In the genomic region with DNA sequence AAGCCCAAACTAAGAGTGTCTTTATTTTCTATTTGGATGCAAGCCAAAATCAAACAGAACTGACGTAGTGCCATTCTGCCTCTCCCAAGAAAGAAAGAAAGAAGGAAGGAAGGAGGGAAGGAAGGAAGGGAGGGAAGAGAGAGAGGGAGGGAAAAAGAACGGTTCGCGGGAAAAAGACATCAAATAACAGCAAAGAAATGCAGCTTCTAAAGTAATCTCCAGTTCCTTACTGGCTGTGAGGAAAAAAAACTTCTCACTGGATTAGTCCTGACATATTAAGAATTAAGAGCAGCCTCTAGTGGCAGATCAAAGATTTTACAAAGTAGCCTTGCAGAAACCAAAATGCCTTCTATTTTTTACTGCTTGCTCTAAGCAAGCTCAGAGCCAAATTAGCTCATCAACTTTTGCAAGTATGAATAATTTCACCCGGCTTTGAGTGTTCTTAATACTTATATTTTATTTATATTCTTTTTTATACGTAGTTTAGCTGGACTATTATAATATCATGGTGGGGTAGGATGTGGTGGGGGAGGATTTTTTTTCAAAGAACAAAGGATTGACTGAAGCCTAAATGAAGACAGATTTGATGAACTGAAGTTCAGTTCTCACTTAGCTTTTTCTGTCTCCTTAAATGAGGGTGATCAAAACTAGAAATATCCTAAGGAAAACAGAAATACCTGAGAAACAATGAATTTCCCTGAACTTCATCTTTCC, we compare ENCODE assay signal across 9 cellular contexts. TPM values are rescaled to one million over a fixed set of nuclear protein-coding genes. Genes with fewer than 3 reads are reported as not detected.
A peak's percentile ranks its signal among the peaks of the same experiment; 100 is the strongest.
DNase-seq lines count a peak whose midpoint lies in the region; ATAC-seq, FAIRE-seq and TF ChIP-seq lines count a peak whose summit lies in the region.
"Had no signal": no experiment of that assay in that cellular context is flagged by ENCODE, and none has a peak within 500 bp of the region (broad histone marks: within the 10 kb centered on the region; RNA-seq: fewer than 3 reads in every experiment).

No MANE protein-coding gene starts in this region.

- no peak overlapping the region for H3K4me2 ChIP-seq in GM12878 (ENCODE audit: control insufficient read depth, insufficient read depth)

- no peaks in the 10 kb centered on the region for H3K4me1 ChIP-seq in GM12878 (ENCODE audit: control insufficient read depth, insufficient read depth, low read length)

- ATAC-seq in GM12878 (peak; percentile 43; the same call in 1 of the 3 replicates), GM19463 (IDR thresholded peaks at IDR 0.05; ENCODE audit: unreplicated experiment) (no peak)

- TF ChIP-seq CTCF in GM12878 (IDR thresholded peaks at IDR 0.05 in 2 of 3, conservative IDR thresholded peaks at IDR 0.05 in 1 of 3; ENCODE audit: control insufficient read depth in 2 of 3, extremely low read depth in 1 of 3, insufficient read depth in 1 of 3, low read depth in 3 of 3, low read length in 3 of 3) = peak in 2 of 3 experiments; percentile 26 to 29; a peak in 3 of 6 replicates

- no peaks in the 10 kb centered on the region for H3K79me2 ChIP-seq in GM12878 (ENCODE audit: control insufficient read depth, insufficient read depth, low read length)

- H3K36me3 ChIP-seq in GM12878 (ENCODE audit: control insufficient read depth in 2 of 2, insufficient read depth in 2 of 2, low read length in 1 of 2) = no peaks in the 10 kb centered on the region

- in situ Hi-C loops in GM12878 (cut with MboI) = no loop called here

- no peaks in the 10 kb centered on the region for H3K27me3 ChIP-seq in GM12878 (replicated peaks in 1 of 2; ENCODE audit: control insufficient read depth in 2 of 2, insufficient read depth in 2 of 2, low read length in 1 of 2)

- TF ChIP-seq EP300 in GM12878 (IDR thresholded peaks at IDR 0.05; ENCODE audit: borderline replicate concordance in 1 of 2, control insufficient read depth in 1 of 2, low read depth in 2 of 2, low read length in 2 of 2) = no peak

- DNase-seq in DMS 273 treated with DMSO at 0.1 percent for 48 hours (lab: John Stamatoyannopoulos, UW) (peak; percentile 14), LHCN-M2 (ENCODE audit: low read depth) (peak; percentile 81), GM12878 (ENCODE audit: low read depth, low spot score) (no peak), left kidney (ENCODE audit: low read depth, low spot score) (peak; percentile 61), NCI-H1436 treated with DMSO at 0.1 percent for 48 hours (lab: John Stamatoyannopoulos, UW) (no peak), NCI-H774 (lab: John Stamatoyannopoulos, UW) (no peak)
- DNase-seq in stimulated activated CD4-positive, alpha-beta T cell treated with anti-CD3 and anti-CD28 coated beads, Interleukin-4, amount 100 ng/mL, for 24 hours = no peak

- intact Hi-C loops in GM12878 (cut with micrococcal nuclease; ENCODE audit: unreplicated experiment) = no loop called here

- POLR2A ChIA-PET in GM12878 (lab: Charles Lee) = no interaction called here

- CTCF ChIA-PET in GM12878 (lab: Yijun Ruan, JAX) = interaction anchor here (0.8 kb wide), 1 partner anchor 17 kb away, joined by 3 read pairs; no protein-coding TSS in a partner anchor

- H3K9ac ChIP-seq in GM12878 (ENCODE audit: control insufficient read depth, insufficient read depth, low read length) = no peak overlapping the region

- RAD21 ChIA-PET in GM12878 (lab: Charles Lee; ENCODE audit: unreplicated experiment) = no interaction called here

- H4K20me1 ChIP-seq in GM12878 (ENCODE audit: control insufficient read depth, insufficient read depth) = no peaks in the 10 kb centered on the region

- H3K4me3 ChIP-seq in GM12878 = no peak overlapping the region
- H3K4me3 ChIP-seq: lung had no signal

- 3% methylated on average over 6 of the region's 6 CpGs for WGBS in GM12878 (ENCODE audit: insufficient coverage, insufficient replicate concordance, low lambda C conversion rate, missing lambda C conversion rate)

- TF ChIP-seq RAD21 in GM12878 (IDR thresholded peaks at IDR 0.05; ENCODE audit: insufficient read depth, low read depth, low read length) = peak; percentile 5; the same call in 1 of the 2 replicates

- no peak for TF ChIP-seq POLR2A in GM12878 (IDR thresholded peaks at IDR 0.05; ENCODE audit: low read depth, low read length)

- H3K9me3 ChIP-seq in GM12878 (replicated peaks; ENCODE audit: control insufficient read depth, insufficient read depth, low read length) = no peaks in the 10 kb centered on the region

- no peak for FAIRE-seq in GM12878 (lab: Jason Lieb, UNC)

- H3K27ac ChIP-seq in GM12878 (ENCODE audit: control insufficient read depth, insufficient read depth) = no peak overlapping the region

- no TSS peak for BruUV-seq in GM12878 (replicated peaks; lab: Mats Ljungman, UMichigan)

- SMC1A ChIA-PET in GM12878 (lab: Charles Lee; ENCODE audit: uncharacterized antibody, unreplicated experiment) = interaction anchor here (0.6 kb wide), 1 partner anchor 271 kb away, joined by 3 read pairs; no protein-coding TSS in a partner anchor

- no peak overlapping the region for H2AFZ ChIP-seq in GM12878 (ENCODE audit: control insufficient read depth, low read depth, low read length)

TF ChIP-seq in GM12878, 131 proteins besides CTCF, POLR2A, EP300 and RAD21:
- TF ChIP-seq BACH1 (IDR thresholded peaks at IDR 0.05; ENCODE audit: borderline replicate concordance) (no peak), BRCA1 (IDR thresholded peaks at IDR 0.05; ENCODE audit: low read depth, low read length) (no peak)
- TF ChIP-seq, protein P1, sequence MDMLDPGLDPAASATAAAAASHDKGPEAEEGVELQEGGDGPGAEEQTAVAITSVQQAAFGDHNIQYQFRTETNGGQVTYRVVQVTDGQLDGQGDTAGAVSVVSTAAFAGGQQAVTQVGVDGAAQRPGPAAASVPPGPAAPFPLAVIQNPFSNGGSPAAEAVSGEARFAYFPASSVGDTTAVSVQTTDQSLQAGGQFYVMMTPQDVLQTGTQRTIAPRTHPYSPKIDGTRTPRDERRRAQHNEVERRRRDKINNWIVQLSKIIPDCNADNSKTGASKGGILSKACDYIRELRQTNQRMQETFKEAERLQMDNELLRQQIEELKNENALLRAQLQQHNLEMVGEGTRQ (IDR thresholded peaks at IDR 0.05; ENCODE audit: borderline replicate concordance, low read depth, low read length) = no peak

RNA-seq across cellular contexts. Expression of gene PITX2, which starts 36.6 kb away (rescaled TPM):
- total RNA-seq in LHCN-M2 (2014; rRNA removed) (60.5 and 67.0 TPM in 2 replicates), GM12878 (2014; rRNA removed) (not detected in 2 replicates), GM12878 (2014; rRNA removed; fragmentation: Illumina TruSeq; extraction: Trizol) (not detected in 2 replicates), GM12878 (2021) (not detected in 2 replicates)
- polyA plus RNA-seq in LHCN-M2 (2012) = 39.3 TPM
- not detected in 2 replicates for total RNA-seq in GM12878 (2013; cell fraction: nucleolus; rRNA removed)
- not detected for polyA plus RNA-seq in GM12878 (2011; ENCODE audit: low read depth)
- polyA plus RNA-seq in GM12878 (2011; rRNA removed) (not detected in 2 replicates), GM12878 (2014; fragmentation: Illumina TruSeq; extraction: Trizol) (not detected in 2 replicates), GM12878 (2014; fragmentation: Nextera tagmentation; extraction: Ambion mirVana) (not detected), GM12878 (2014; rRNA removed) (not detected in 2 replicates), GM12878 (2016; fragmentation: Nextera tagmentation; extraction: Ambion mirVana) (not detected)
- not detected in 2 replicates for polyA plus RNA-seq in GM12878 (2011; cell fraction: cytosol; rRNA removed)
- not detected in 2 replicates for polyA plus RNA-seq in GM12878 (2011; cell fraction: nucleus; rRNA removed)
- not detected in 2 replicates for polyA plus RNA-seq in GM12878 (2012)
- polyA minus RNA-seq in GM12878 (2011; rRNA and poly(A)+ RNA removed) = not detected in 2 replicates
- not detected in 2 replicates for polyA minus RNA-seq in GM12878 (2011; cell fraction: cytosol; rRNA and poly(A)+ RNA removed)
- polyA minus RNA-seq in GM12878 (2011; cell fraction: nucleus; rRNA and poly(A)+ RNA removed) = not detected in 2 replicates
- total RNA-seq: lung had no signal
- polyA plus RNA-seq: lung had no signal

Comparison
In these comparisons a context has a peak if more than half of its experiments do, and no peak if none do; other contexts are left out.
1. DNase-seq: peak in DMS 273 treated with DMSO at 0.1 percent for 48 hours (single experiment), LHCN-M2 (single experiment) and left kidney (single experiment); none in GM12878 (single experiment), NCI-H1436 treated with DMSO at 0.1 percent for 48 hours (single experiment), stimulated activated CD4-positive, alpha-beta T cell treated with anti-CD3 and anti-CD28 coated beads, Interleukin-4, amount 100 ng/mL, for 24 hours (single experiment) and NCI-H774 (single experiment).
2. RNA of gene PITX2, which starts 36.6 kb away (total RNA-seq): 60.5 to 67.0 TPM in LHCN-M2; not detected in GM12878; every median in the first group is over 10 times any median in the second.